Comparison of ENCODE assay signal across 10 cellular contexts in the genomic region with DNA sequence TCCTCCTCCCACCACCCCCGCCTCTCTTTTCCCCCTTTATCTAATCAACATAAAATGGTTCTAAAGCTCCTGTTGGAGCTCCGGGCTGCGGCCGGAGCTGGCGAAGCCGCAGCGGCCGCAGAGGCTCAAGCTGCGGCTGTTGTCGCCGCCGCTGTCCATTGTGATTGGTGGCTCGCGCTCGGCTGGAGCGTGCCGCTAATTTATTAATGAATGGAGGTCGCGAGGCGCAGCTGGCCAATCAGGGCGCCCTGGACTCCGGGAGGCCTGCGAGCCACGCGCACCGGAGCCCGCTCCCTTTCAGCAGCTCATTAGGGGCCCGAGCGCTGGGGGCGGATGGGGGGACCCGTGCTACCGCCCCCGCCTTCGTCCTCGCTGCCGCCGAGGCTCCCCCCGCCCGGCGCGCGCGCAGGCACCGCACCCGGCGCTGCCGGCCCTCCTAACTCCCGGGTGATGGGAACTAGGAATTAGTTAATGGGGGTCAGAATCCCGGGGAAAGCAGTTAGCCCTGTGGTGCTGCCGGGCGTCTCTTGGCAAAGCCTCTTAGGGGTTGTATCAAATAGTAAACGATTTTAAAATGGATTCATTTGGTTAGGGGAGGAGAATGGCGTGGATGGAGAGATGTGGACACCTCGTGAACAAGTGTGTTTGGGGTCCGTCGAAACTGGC. TPM values are rescaled to one million over a fixed set of nuclear protein-coding genes. Genes with fewer than 3 reads are reported as not detected.
DNase-seq lines count a peak whose midpoint lies in the region; ATAC-seq, FAIRE-seq and TF ChIP-seq lines count a peak whose summit lies in the region.
"Had no signal": no experiment of that assay in that cellular context is flagged by ENCODE, and none has a peak within 500 bp of the region (broad histone marks: within the 10 kb centered on the region; RNA-seq: fewer than 3 reads in every experiment).

No MANE protein-coding gene starts in this region.

- no peaks in the 10 kb centered on the region for H3K9me3 Mint-ChIP-seq in activated T-cell treated with anti-CD3 and anti-CD28 coated beads, Interleukin-2, amount 50 U/mL, for 24 hours

- in situ Hi-C loops in GM13976 (cut with MboI; ENCODE audit: low sequenced_read_pairs, unreplicated experiment) (no loop called here), HepG2 (cut with HindIII; ENCODE audit: extremely low pct_ligation_motif_present, low pct_unique_long_range_greater_than_20kb) (no loop called here)

- peaks cover 4 to 78% of the 10 kb centered on the region in 2 experiments; a peak in 4 of 5 replicates for H3K27me3 ChIP-seq in HepG2 (ENCODE audit: control insufficient read depth in 1 of 2, insufficient read depth in 2 of 2, low read length in 2 of 2)

- peaks cover 96% of the 10 kb centered on the region for H3K27me3 Mint-ChIP-seq in activated T-cell treated with anti-CD3 and anti-CD28 coated beads, Interleukin-2, amount 50 U/mL, for 24 hours

- peak; percentile 22 for ATAC-seq in GM21529 (IDR thresholded peaks at IDR 0.05; ENCODE audit: unreplicated experiment)
- ATAC-seq in HepG2, result peak; percentile 21; the same call in 2 of the 3 replicates
- ATAC-seq in GM19328 (IDR thresholded peaks at IDR 0.05; ENCODE audit: unreplicated experiment), result no peak

- H2AFZ ChIP-seq in HepG2 (ENCODE audit: low read length), result no peak overlapping the region

- peak overlapping the region; percentile 85 for H3K4me3 Mint-ChIP-seq in activated T-cell treated with anti-CD3 and anti-CD28 coated beads, Interleukin-2, amount 50 U/mL, for 24 hours

- no peaks in the 10 kb centered on the region for H3K36me3 ChIP-seq in HepG2 (replicated peaks in 1 of 2; ENCODE audit: control insufficient read depth in 1 of 2, insufficient read depth in 2 of 2, low read length in 2 of 2)

- H3K4me3 ChIP-seq in HepG2 (replicated peaks in 1 of 3; ENCODE audit: insufficient read depth in 1 of 3, low read depth in 2 of 3, low read length in 3 of 3), result no peak overlapping the region; a peak in 1 of 6 replicates

- no peak overlapping the region for H3K9ac ChIP-seq in HepG2 (ENCODE audit: insufficient read depth, low read depth, low read length)

- DNase-seq in GM13976 (ENCODE audit: low spot score), result peak; percentile 79
- DNase-seq in M059J (ENCODE audit: low read depth), result peak; percentile 24
- no peak for DNase-seq in activated T-cell treated with anti-CD3 and anti-CD28 coated beads, Interleukin-2, amount 50 U/mL, for 24 hours
- no peak for DNase-seq in HepG2 (ENCODE audit: low spot score)
- DNase-seq in SK-N-DZ (ENCODE audit: low spot score), result no peak
- DNase-seq in ureter (ENCODE audit: low spot score), result no peak

- no TSS peak for BruUV-seq in HepG2 (replicated peaks; lab: Mats Ljungman, UMichigan)

- H3K27ac Mint-ChIP-seq in activated T-cell treated with anti-CD3 and anti-CD28 coated beads, Interleukin-2, amount 50 U/mL, for 24 hours, result no peak overlapping the region

- no peaks in the 10 kb centered on the region for H4K20me1 ChIP-seq in HepG2 (ENCODE audit: insufficient read depth, low read length)

- 33% methylated on average over 30 of the region's 56 CpGs for WGBS in HepG2 (ENCODE audit: low lambda C conversion rate)

- peaks cover 55% of the 10 kb centered on the region for H3K4me1 Mint-ChIP-seq in activated T-cell treated with anti-CD3 and anti-CD28 coated beads, Interleukin-2, amount 50 U/mL, for 24 hours (ENCODE audit: low read depth)

- TF ChIP-seq EP300 in HepG2 (IDR thresholded peaks at IDR 0.05; ENCODE audit: low read depth in 2 of 2, low read length in 2 of 2), result no peak
- TF ChIP-seq EP300 in HepG2 (CRISPR knock-in tag; IDR thresholded peaks at IDR 0.05; ENCODE audit: borderline replicate concordance), result no peak

- TF ChIP-seq RAD21 in HepG2 (CRISPR knock-in tag; IDR thresholded peaks at IDR 0.05), result no peak

- POLR2A ChIA-PET in HepG2 (lab: Yijun Ruan, JAX), result interaction anchor here (0.7 kb wide), 1 partner anchor 155 kb away, joined by 4 read pairs; no protein-coding TSS in a partner anchor

- peaks cover 32% of the 10 kb centered on the region for H3K4me1 ChIP-seq in HepG2 (ENCODE audit: insufficient read depth, low read length)

- H3K36me3 Mint-ChIP-seq in activated T-cell treated with anti-CD3 and anti-CD28 coated beads, Interleukin-2, amount 50 U/mL, for 24 hours (ENCODE audit: low read depth), result peaks cover 2% of the 10 kb centered on the region

- CTCF ChIA-PET in HepG2 (lab: Yijun Ruan, JAX; ENCODE audit: low intra/inter-chr PET ratio, low total read pairs), result no interaction called here

- no peak for FAIRE-seq in HepG2 (lab: Jason Lieb, UNC)
- FAIRE-seq: TTC549 had no signal

- H3K27ac ChIP-seq in HepG2 (ENCODE audit: extremely low read length, insufficient read depth, low read length), result no peak overlapping the region

- H3K4me2 ChIP-seq in HepG2 (ENCODE audit: low read depth, low read length), result no peak overlapping the region

- no peak for TF ChIP-seq POLR2A in HepG2 (IDR thresholded peaks at IDR 0.05; ENCODE audit: insufficient read depth in 1 of 2, low read depth in 2 of 2, low read length in 2 of 2)

- H3K9me3 ChIP-seq in HepG2 (ENCODE audit: low read length), result no peaks in the 10 kb centered on the region

- H3K79me2 ChIP-seq in HepG2 (ENCODE audit: insufficient read depth, low read length), result no peaks in the 10 kb centered on the region

- TF ChIP-seq CTCF in GM13976 (IDR thresholded peaks at IDR 0.05; ENCODE audit: borderline replicate concordance, control extremely low read depth, extremely low read depth, insufficient read depth, missing control alignments), result no peak
- no peak for TF ChIP-seq CTCF in HepG2 (CRISPR knock-in tag; IDR thresholded peaks at IDR 0.05)

- intact Hi-C loops in HepG2 (cut with micrococcal nuclease; ENCODE audit: unreplicated experiment), result loop anchor here (10.0 kb wide), 1 partner anchor 112 kb away; no protein-coding TSS in a partner anchor

TF ChIP-seq in HepG2, 621 proteins besides CTCF, POLR2A, EP300 and RAD21:
- TF ChIP-seq, protein P1, sequence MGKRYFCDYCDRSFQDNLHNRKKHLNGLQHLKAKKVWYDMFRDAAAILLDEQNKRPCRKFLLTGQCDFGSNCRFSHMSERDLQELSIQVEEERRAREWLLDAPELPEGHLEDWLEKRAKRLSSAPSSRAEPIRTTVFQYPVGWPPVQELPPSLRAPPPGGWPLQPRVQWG (CRISPR knock-in tag; IDR thresholded peaks at IDR 0.05; ENCODE audit: borderline replicate concordance, low read depth), result no peak
- no peak for TF ChIP-seq ZMYM3 (CRISPR knock-in tag; IDR thresholded peaks at IDR 0.05)
- TF ChIP-seq ATF7-NPFF (CRISPR knock-in tag; IDR thresholded peaks at IDR 0.05; ENCODE audit: low read depth), result no peak

RNA-seq across cellular contexts. Expression of a gene that starts 0.6 kb away (rescaled TPM):
- total RNA-seq in M059J (2014; rRNA removed; shearing (Covaris generic)), result not detected in 2 replicates
- not detected in 2 replicates for total RNA-seq in HepG2 (2016; rRNA removed; fragmentation: Illumina TruSeq; extraction: Trizol)
- total RNA-seq in HepG2 (2016; cell fraction: cytosol; rRNA removed; fragmentation: Illumina TruSeq; extraction: Trizol; ENCODE audit: low read depth), result not detected in 2 replicates
- total RNA-seq in HepG2 (2016; cell fraction: insoluble cytoplasmic fraction; rRNA removed; fragmentation: Illumina TruSeq; extraction: Trizol), result not detected in 2 replicates
- total RNA-seq in HepG2 (2016; cell fraction: membrane; rRNA removed; fragmentation: Illumina TruSeq; extraction: Trizol), result not detected in 2 replicates
- total RNA-seq in HepG2 (2016; cell fraction: nucleus; rRNA removed; fragmentation: Illumina TruSeq; extraction: Trizol), result not detected in 2 replicates
- polyA plus RNA-seq in HepG2 (2011; rRNA removed), result not detected in 2 replicates
- not detected in 2 replicates for polyA plus RNA-seq in HepG2 (2011; cell fraction: cytosol; rRNA removed)
- not detected in 2 replicates for polyA plus RNA-seq in HepG2 (2011; cell fraction: nucleus; rRNA removed)
- polyA plus RNA-seq in HepG2 (2012), result not detected in 2 replicates
- not detected in 2 replicates for polyA plus RNA-seq in HepG2 (2016; cell fraction: cytosol; fragmentation: Illumina TruSeq; extraction: Trizol; ENCODE audit: low read depth)
- not detected in 2 replicates for polyA plus RNA-seq in HepG2 (2016; cell fraction: insoluble cytoplasmic fraction; fragmentation: Illumina TruSeq; extraction: Trizol; ENCODE audit: low read depth)
- polyA plus RNA-seq in HepG2 (2016; cell fraction: membrane; fragmentation: Illumina TruSeq; extraction: Trizol; ENCODE audit: low read depth), result not detected in 2 replicates
- polyA plus RNA-seq in HepG2 (2016; cell fraction: nucleus; fragmentation: Illumina TruSeq; extraction: Trizol; ENCODE audit: insufficient read depth, low read depth), result not detected in 2 replicates
- polyA minus RNA-seq in HepG2 (2011; rRNA and poly(A)+ RNA removed; ENCODE audit: low replicate concordance), result not detected in 2 replicates
- polyA minus RNA-seq in HepG2 (2011; cell fraction: cytosol; rRNA and poly(A)+ RNA removed), result not detected in 2 replicates
- not detected in 2 replicates for polyA minus RNA-seq in HepG2 (2011; cell fraction: nucleus; rRNA and poly(A)+ RNA removed)
- 1.1 and 1.3 TPM in 2 replicates for polyA plus RNA-seq in SK-N-DZ (2014; cell fraction: cytosol; rRNA removed)
- polyA plus RNA-seq in SK-N-DZ (2014; cell fraction: nucleus; rRNA removed), result 0.63 and 0.79 TPM in 2 replicates
- total RNA-seq in ureter, result not detected
- total RNA-seq: lower leg skin had no signal

Comparison
In these comparisons a context has a peak if more than half of its experiments do, and no peak if none do; other contexts are left out.
1. DNase-seq: peak in GM13976 (single experiment) and M059J (single experiment); none in activated T-cell treated with anti-CD3 and anti-CD28 coated beads, Interleukin-2, amount 50 U/mL, for 24 hours (single experiment), HepG2 (single experiment), SK-N-DZ (single experiment) and ureter (single experiment).